ENCODE assay signal across 8 cellular contexts in the genomic region with DNA sequence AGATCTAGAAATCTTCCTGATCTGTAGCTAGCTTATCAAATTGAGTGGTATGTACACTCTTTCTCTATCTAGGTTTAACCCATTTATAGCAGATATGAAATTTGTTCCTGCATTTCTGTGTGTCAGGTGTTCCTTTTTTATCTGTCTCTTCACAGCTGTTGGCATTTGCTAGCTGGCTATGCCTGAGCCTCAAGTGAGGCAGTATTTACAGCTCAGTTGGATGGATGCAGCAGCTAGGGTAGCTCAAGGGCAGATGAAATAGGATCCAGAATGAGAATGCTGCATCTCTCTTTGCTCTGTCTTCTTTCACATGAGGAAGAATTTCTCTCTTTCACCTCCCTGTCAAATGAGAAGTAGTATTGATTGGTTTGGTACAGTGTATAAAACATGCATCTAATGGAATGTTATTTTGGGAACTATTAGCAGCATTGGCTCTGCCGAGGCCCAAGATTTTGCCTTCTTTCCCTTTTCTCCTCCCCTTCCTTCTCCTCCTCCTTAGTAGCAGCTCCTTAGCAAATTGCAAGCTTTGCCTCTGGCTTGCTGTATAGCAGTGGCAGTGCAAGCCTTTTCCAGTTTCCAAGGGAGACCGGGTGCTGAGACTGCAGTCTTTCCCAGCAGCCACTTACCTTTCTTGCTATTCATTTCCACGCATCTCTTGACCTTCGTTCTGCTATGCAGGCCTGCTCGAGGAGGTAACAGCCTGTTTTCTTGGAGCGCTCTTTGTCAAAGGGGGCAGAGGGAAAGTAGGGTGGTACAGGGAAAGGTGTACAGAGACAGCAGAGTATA.
DNase-seq lines count a peak whose midpoint lies in the region; ATAC-seq and TF ChIP-seq lines count a peak whose summit lies in the region.
"Not testable (repeated sequence)": the region's sequence is repeated elsewhere in the genome, so short reads cannot be mapped to it uniquely, and the experiment has no call there.

No MANE protein-coding gene starts in this region.

- not testable (repeated sequence) for H2AK5ac ChIP-seq in H9 (ENCODE audit: insufficient read length, low read length)

- peak overlapping the region; percentile 50 to 55 for H3K4me3 ChIP-seq in neutrophil (ENCODE audit: low read depth in 1 of 2, low read length in 1 of 2)
- not testable (repeated sequence) for H3K4me3 ChIP-seq in skeletal muscle tissue (ENCODE audit: low read length in 3 of 3)

- not testable (repeated sequence) for H3T11ph ChIP-seq in H9 (ENCODE audit: low read length)

- H3K27me3 Mint-ChIP-seq in H9 (ENCODE audit: low read depth): not testable (repeated sequence)

- H3K9ac ChIP-seq in H9 (ENCODE audit: extremely low read depth, insufficient read length, low read length): not testable (repeated sequence)
- H3K9ac ChIP-seq in skeletal muscle tissue (ENCODE audit: low read depth in 1 of 3, low read length in 3 of 3): peak overlapping the region in 1 of 3 donors; percentile 0

- not testable (repeated sequence) for H3K36me3 Mint-ChIP-seq in H9 (ENCODE audit: insufficient read depth in 1 of 3, low read depth in 3 of 3)

- not testable (repeated sequence) for H2BK15ac ChIP-seq in H9 (ENCODE audit: low read depth, low read length)

- peak; percentile 29 for DNase-seq in Ammon's horn (ENCODE audit: low spot score)
- not testable (repeated sequence) for DNase-seq in H9, Right ventricle myocardium superior, left ventricle myocardium superior
- DNase-seq in NCI-H2227 treated with DMSO at 0.1 percent for 48 hours (lab: John Stamatoyannopoulos, UW): peak; percentile 69
- peak in 19 of 61 donors; percentile 3 to 65 (median 19) for DNase-seq in caudate nucleus (lab: John Stamatoyannopoulos, UW)

- H3K79me2 ChIP-seq in H9 (ENCODE audit: insufficient read depth, low read length): not testable (repeated sequence)

- not testable (repeated sequence) for TF ChIP-seq CTCF in H9 (conservative IDR thresholded peaks at IDR 0.05); neutrophil (IDR thresholded peaks at IDR 0.05)

- H3K4me1 ChIP-seq in H9 (ENCODE audit: insufficient read depth, low read length): not testable (repeated sequence)
- H3K4me1 ChIP-seq in neutrophil (ENCODE audit: control insufficient read depth in 1 of 2, insufficient read depth in 1 of 2, low read depth in 1 of 2, low read length in 1 of 2) (peaks cover 38 to 56% of the 10 kb centered on the region in 2 experiments), skeletal muscle tissue (ENCODE audit: control insufficient read depth in 3 of 3, insufficient read depth in 3 of 3, low read length in 3 of 3) (peaks cover 20 to 30% (median 22%) of the 10 kb centered on the region in 3 donors)

- H3K27ac Mint-ChIP-seq in H9: peak overlapping the region; percentile 2 to 80 (median 36); a peak in 4 of 7 replicates

- not testable (repeated sequence) for H2BK12ac ChIP-seq in H9 (ENCODE audit: insufficient read length, low read depth, low read length)

- H3K23me2 ChIP-seq in H9 (ENCODE audit: insufficient read length, low read depth, low read length, poor library complexity, severe bottlenecking): not testable (repeated sequence)

- H2BK120ac ChIP-seq in H9 (ENCODE audit: low read depth, low read length, poor library complexity, severe bottlenecking): not testable (repeated sequence)

- H3K9me3 ChIP-seq in H9 (ENCODE audit: control insufficient read depth, low read depth, low read length); neutrophil; skeletal muscle tissue (ENCODE audit: control insufficient read depth in 3 of 3, low read length in 3 of 3): not testable (repeated sequence)

- not testable (repeated sequence) for H3K56ac ChIP-seq in H9 (ENCODE audit: insufficient read length, low read depth, low read length)

- not testable (repeated sequence) for H3K14ac ChIP-seq in H9 (ENCODE audit: insufficient read depth, low read length)

- H3K18ac ChIP-seq in H9 (ENCODE audit: insufficient read length, low read depth, low read length): not testable (repeated sequence)

- H3K4me3 Mint-ChIP-seq in H9: not testable (repeated sequence)

- H2BK20ac ChIP-seq in H9 (ENCODE audit: low read depth, low read length, poor library complexity, severe bottlenecking): not testable (repeated sequence)

- H4K20me1 ChIP-seq in H9 (ENCODE audit: control insufficient read depth, insufficient read depth, insufficient read length): not testable (repeated sequence)

- H3K27me3 ChIP-seq in H9 (ENCODE audit: insufficient read depth, low read length); neutrophil; skeletal muscle tissue (ENCODE audit: control insufficient read depth in 3 of 3, insufficient read depth in 3 of 3, low read length in 3 of 3): not testable (repeated sequence)

- H3K23ac ChIP-seq in H9 (ENCODE audit: insufficient read length, low read depth, low read length): not testable (repeated sequence)

- not testable (repeated sequence) for H3K4ac ChIP-seq in H9 (ENCODE audit: low read depth, low read length)

- H4K91ac ChIP-seq in H9 (ENCODE audit: insufficient read length, low read depth, low read length): not testable (repeated sequence)

- not testable (repeated sequence) for H3K9me3 Mint-ChIP-seq in H9

- ATAC-seq in Right ventricle myocardium superior (ENCODE audit: poor library complexity) (peak; percentile 72), left ventricle myocardium superior (peak; percentile 78)

- H3K4me2 ChIP-seq in H9 (ENCODE audit: insufficient read depth, insufficient read length, low read length): not testable (repeated sequence)

- not testable (repeated sequence) for H2BK5ac ChIP-seq in H9 (ENCODE audit: insufficient read length, low read length)

- not testable (repeated sequence) for H2AFZ ChIP-seq in H9 (ENCODE audit: low read length)

- H3K79me1 ChIP-seq in H9 (ENCODE audit: insufficient read depth, low read depth, low read length, poor library complexity, severe bottlenecking): not testable (repeated sequence)

- peaks cover 17 to 19% of the 10 kb centered on the region in 2 experiments for H3K4me1 Mint-ChIP-seq in H9

- no CpG with 5 or more reads among the region's 6 CpGs for WGBS in H9 (ENCODE audit: extremely low coverage, insufficient read length, low lambda C conversion rate)

- H3K36me3 ChIP-seq in neutrophil; skeletal muscle tissue (ENCODE audit: control insufficient read depth in 3 of 3, insufficient read depth in 3 of 3, low read length in 3 of 3): not testable (repeated sequence)

- intact Hi-C loops in Right ventricle myocardium superior (cut with DNase I); left ventricle myocardium superior (cut with micrococcal nuclease): not testable (repeated sequence)

- not testable (repeated sequence) for H4K5ac ChIP-seq in H9 (ENCODE audit: insufficient read length, low read depth, low read length)

- H3K27ac ChIP-seq in H9 (ENCODE audit: insufficient read length, low read depth, low read length): not testable (repeated sequence)
- peak overlapping the region; percentile 52 for H3K27ac ChIP-seq in caudate nucleus (ENCODE audit: low read depth, low read length)
- peak overlapping the region; percentile 58 for H3K27ac ChIP-seq in neutrophil
- H3K27ac ChIP-seq in skeletal muscle tissue (ENCODE audit: low read depth, low read length): peak overlapping the region; percentile 71

- H4K8ac ChIP-seq in H9 (replicated peaks; ENCODE audit: insufficient read length, low read depth, low read length): not testable (repeated sequence)
